Comparison of ENCODE assay signal across 14 cellular contexts in the genomic region with DNA sequence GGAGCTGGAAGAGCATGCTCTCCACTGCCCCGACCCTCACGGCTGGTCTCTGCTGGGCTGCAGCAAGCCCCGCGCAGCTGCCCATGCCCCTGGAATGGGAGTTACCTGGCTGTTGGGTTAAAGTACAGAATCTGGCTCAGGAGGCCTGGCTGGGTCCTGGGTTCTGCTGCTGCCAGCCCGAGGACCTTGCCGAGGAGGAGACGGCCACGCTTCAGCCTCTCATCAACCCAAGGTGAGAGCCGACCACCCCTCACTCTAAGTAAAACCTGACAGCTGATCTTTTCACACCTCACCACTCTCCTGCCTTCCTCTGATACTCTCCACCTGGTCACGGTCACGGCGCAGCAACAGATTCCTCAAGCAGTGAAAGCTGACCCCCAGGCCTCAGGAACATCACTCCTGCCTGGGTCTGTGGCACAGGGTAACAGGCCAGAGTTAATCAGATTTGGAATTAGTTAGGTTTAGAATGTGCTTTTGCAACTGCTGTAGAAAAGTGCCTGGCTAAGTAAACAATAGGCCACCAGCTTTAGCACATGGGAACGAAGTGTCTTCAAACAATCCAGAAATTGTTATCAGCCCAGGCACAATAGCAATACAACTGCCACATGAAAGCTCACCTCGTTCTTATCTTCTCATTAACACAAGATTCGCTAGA. TPM values are rescaled to one million over a fixed set of nuclear protein-coding genes. Genes with fewer than 3 reads are reported as not detected.
DNase-seq lines count a peak whose midpoint lies in the region; ATAC-seq, FAIRE-seq and TF ChIP-seq lines count a peak whose summit lies in the region.
"Had no signal": no experiment of that assay in that cellular context is flagged by ENCODE, and none has a peak within 500 bp of the region (broad histone marks: within the 10 kb centered on the region; RNA-seq: fewer than 3 reads in every experiment).

No MANE protein-coding gene starts in this region.

- POLR2A ChIA-PET in HepG2 (lab: Yijun Ruan, JAX): interaction anchor here (1.5 kb wide), 1 partner anchor 21 kb away, joined by 6 read pairs; a partner anchor contains a TSS
- POLR2A ChIA-PET in CD4-positive, alpha-beta memory T cell (lab: Charles Lee; ENCODE audit: partially characterized antibody): no interaction called here

- H4K20me1 ChIP-seq in HepG2 (ENCODE audit: insufficient read depth, low read length): peaks cover 10% of the 10 kb centered on the region; the same call in 1 of the 2 replicates

- no peak overlapping the region for H3K9ac ChIP-seq in HepG2 (ENCODE audit: insufficient read depth, low read depth, low read length)

- H3K36me3 ChIP-seq in ascending aorta: no peaks in the 10 kb centered on the region
- H3K36me3 ChIP-seq in HepG2 (replicated peaks in 1 of 2; ENCODE audit: control insufficient read depth in 1 of 2, insufficient read depth in 2 of 2, low read length in 2 of 2): peaks cover 2 to 17% of the 10 kb centered on the region in 2 experiments; a peak in 3 of 5 replicates
- no peaks in the 10 kb centered on the region for H3K36me3 ChIP-seq in prostate gland
- no peaks in the 10 kb centered on the region for H3K36me3 ChIP-seq in CD4-positive, alpha-beta memory T cell (ENCODE audit: insufficient read depth, low read length)
- H3K36me3 ChIP-seq: MG63 had no signal

- WGBS in HepG2 (ENCODE audit: low lambda C conversion rate): 86% methylated on average over 15 of the region's 15 CpGs
- 41% methylated on average over 13 of the region's 15 CpGs for WGBS in prostate gland

- peak in 1 of 2 donors; percentile 62 for DNase-seq in ascending aorta (ENCODE audit: low spot score in 2 of 2)
- DNase-seq in HepG2 (ENCODE audit: low spot score): no peak
- no peak for DNase-seq in prostate gland (ENCODE audit: low spot score)
- DNase-seq in natural killer cell: no peak
- DNase-seq in NCI-H1105 (lab: John Stamatoyannopoulos, UW): no peak
- DNase-seq in NCI-H128 (lab: John Stamatoyannopoulos, UW; ENCODE audit: unreplicated experiment): no peak
- DNase-seq in CD4-positive, alpha-beta memory T cell: no peak
- DNase-seq: activated CD4-positive, alpha-beta T cell treated with anti-CD3 and anti-CD28 coated beads for 4 hours; effector memory CD4-positive, alpha-beta T cell; MG63; PC-3 had no signal

- TF ChIP-seq CTCF in C4-2B (conservative IDR thresholded peaks at IDR 0.05) (no peak), ascending aorta (IDR thresholded peaks at IDR 0.05) (no peak), HepG2 (CRISPR knock-in tag; IDR thresholded peaks at IDR 0.05) (no peak), prostate gland (IDR thresholded peaks at IDR 0.05) (no peak), natural killer cell (IDR thresholded peaks at IDR 0.05) (no peak)

- CTCF ChIA-PET in HepG2 (lab: Yijun Ruan, JAX; ENCODE audit: low intra/inter-chr PET ratio, low total read pairs): no interaction called here
- CTCF ChIA-PET in CD4-positive, alpha-beta memory T cell (lab: Charles Lee; ENCODE audit: partially characterized antibody): no interaction called here

- H3K9me3 Mint-ChIP-seq in natural killer cell: no peaks in the 10 kb centered on the region
- peaks cover 0 to 4% (median 0%) of the 10 kb centered on the region in 8 donors for H3K9me3 Mint-ChIP-seq in CD4-positive, alpha-beta memory T cell

- TF ChIP-seq EP300 in HepG2 (IDR thresholded peaks at IDR 0.05; ENCODE audit: low read depth in 2 of 2, low read length in 2 of 2): no peak
- no peak for TF ChIP-seq EP300 in HepG2 (CRISPR knock-in tag; IDR thresholded peaks at IDR 0.05; ENCODE audit: borderline replicate concordance)

- ATAC-seq in HepG2: peak; percentile 50
- no peak for ATAC-seq in natural killer cell
- ATAC-seq: foreskin keratinocyte, PC-3 had no signal

- H3K4me1 Mint-ChIP-seq in natural killer cell: no peaks in the 10 kb centered on the region
- peaks cover 0 to 6% (median 5%) of the 10 kb centered on the region in 4 donors for H3K4me1 Mint-ChIP-seq in CD4-positive, alpha-beta memory T cell

- peaks cover 33% of the 10 kb centered on the region for H3K79me2 ChIP-seq in HepG2 (ENCODE audit: insufficient read depth, low read length)

- H3K4me3 Mint-ChIP-seq in natural killer cell: no peak overlapping the region
- H3K4me3 Mint-ChIP-seq in CD4-positive, alpha-beta memory T cell: no peak overlapping the region

- in situ Hi-C loops in HepG2 (cut with HindIII; ENCODE audit: extremely low pct_ligation_motif_present, low pct_unique_long_range_greater_than_20kb): no loop called here

- no peak for FAIRE-seq in HepG2 (lab: Jason Lieb, UNC)
- FAIRE-seq: urothelium cell line had no signal

- no peak overlapping the region for H2AFZ ChIP-seq in HepG2 (ENCODE audit: low read length)

- H3K27ac ChIP-seq in C4-2B (peak overlapping the region; percentile 85), ascending aorta (peak overlapping the region; percentile 76 to 85), HepG2 (ENCODE audit: extremely low read length, insufficient read depth, low read length) (peak overlapping the region; percentile 14), prostate gland (peak overlapping the region; percentile 40 to 48)
- H3K27ac ChIP-seq in CD4-positive, alpha-beta memory T cell (ENCODE audit: low read depth, low read length): no peak overlapping the region
- H3K27ac ChIP-seq: foreskin keratinocyte had no signal

- no peaks in the 10 kb centered on the region for H3K36me3 Mint-ChIP-seq in natural killer cell
- H3K36me3 Mint-ChIP-seq in CD4-positive, alpha-beta memory T cell: peaks cover 0 to 4% of the 10 kb centered on the region in 2 donors

- H3K27me3 Mint-ChIP-seq in natural killer cell (ENCODE audit: low read depth in 2 of 2): peaks cover 2 to 14% of the 10 kb centered on the region in 2 donors
- no peaks in the 10 kb centered on the region for H3K27me3 Mint-ChIP-seq in CD4-positive, alpha-beta memory T cell

- BruUV-seq in HepG2 (replicated peaks; lab: Mats Ljungman, UMichigan): no TSS peak

- peaks cover 6 to 50% of the 10 kb centered on the region in 2 donors for H3K4me1 ChIP-seq in ascending aorta
- peaks cover 11% of the 10 kb centered on the region for H3K4me1 ChIP-seq in HepG2 (ENCODE audit: insufficient read depth, low read length)
- H3K4me1 ChIP-seq in prostate gland (replicated peaks): peaks cover 9% of the 10 kb centered on the region
- no peaks in the 10 kb centered on the region for H3K4me1 ChIP-seq in CD4-positive, alpha-beta memory T cell (ENCODE audit: insufficient read depth, low read length)
- H3K4me1 ChIP-seq: foreskin keratinocyte had no signal

- H3K4me2 ChIP-seq in HepG2 (ENCODE audit: low read depth, low read length): no peak overlapping the region

- TF ChIP-seq RAD21 in HepG2 (CRISPR knock-in tag; IDR thresholded peaks at IDR 0.05): no peak

- H3K9me3 ChIP-seq in ascending aorta (no peaks in the 10 kb centered on the region), HepG2 (ENCODE audit: low read length) (no peaks in the 10 kb centered on the region), prostate gland (no peaks in the 10 kb centered on the region)
- no peaks in the 10 kb centered on the region for H3K9me3 ChIP-seq in CD4-positive, alpha-beta memory T cell (ENCODE audit: control insufficient read depth in 1 of 2, low read length in 2 of 2)

- intact Hi-C loops in ascending aorta (cut with DNase I) (loop anchor here (1.0 to 2.0 kb wide), 2 partner anchors 18 to 20 kb away; no protein-coding TSS in a partner anchor), HepG2 (cut with micrococcal nuclease; ENCODE audit: unreplicated experiment) (no loop called here), prostate gland (cut with DNase I) (no loop called here), natural killer cell (cut with micrococcal nuclease) (no loop called here)
- intact Hi-C loops in CD4-positive, alpha-beta memory T cell (cut with micrococcal nuclease): no loop called here

- no peak for TF ChIP-seq POLR2A in HepG2 (IDR thresholded peaks at IDR 0.05; ENCODE audit: insufficient read depth in 1 of 2, low read depth in 2 of 2, low read length in 2 of 2)
- no peak for TF ChIP-seq POLR2A in prostate gland (IDR thresholded peaks at IDR 0.05)

- no peak overlapping the region for H3K4me3 ChIP-seq in ascending aorta
- no peak overlapping the region for H3K4me3 ChIP-seq in HepG2 (replicated peaks in 1 of 3; ENCODE audit: insufficient read depth in 1 of 3, low read depth in 2 of 3, low read length in 3 of 3)
- H3K4me3 ChIP-seq in prostate gland: no peak overlapping the region
- H3K4me3 ChIP-seq in CD4-positive, alpha-beta memory T cell (ENCODE audit: low read length in 2 of 2): no peak overlapping the region
- H3K4me3 ChIP-seq: MG63 had no signal

- no peak overlapping the region for H3K27ac Mint-ChIP-seq in natural killer cell
- no peak overlapping the region for H3K27ac Mint-ChIP-seq in CD4-positive, alpha-beta memory T cell

- H3K27me3 ChIP-seq in ascending aorta: no peaks in the 10 kb centered on the region
- H3K27me3 ChIP-seq in HepG2 (ENCODE audit: control insufficient read depth in 1 of 2, insufficient read depth in 2 of 2, low read length in 2 of 2): no peaks in the 10 kb centered on the region
- H3K27me3 ChIP-seq in prostate gland (replicated peaks; ENCODE audit: insufficient read depth): no peaks in the 10 kb centered on the region
- H3K27me3 ChIP-seq in CD4-positive, alpha-beta memory T cell (ENCODE audit: insufficient read depth, low read length): no peaks in the 10 kb centered on the region
- H3K27me3 ChIP-seq: foreskin keratinocyte, MG63 had no signal

RNA-seq across cellular contexts. Expression of a gene that starts 20.5 kb away (rescaled TPM):
- total RNA-seq in ascending aorta (17.7 TPM), HepG2 (2016; rRNA removed; fragmentation: Illumina TruSeq; extraction: Trizol) (15.2 and 15.6 TPM in 2 replicates), prostate gland (10 to 100 TPM; 24.0 to 42.1 TPM), natural killer cell (1 to 10 TPM; 1.0 to 3.3 (median 1.2) TPM)
- total RNA-seq in HepG2 (2016; cell fraction: cytosol; rRNA removed; fragmentation: Illumina TruSeq; extraction: Trizol; ENCODE audit: low read depth): 5.8 and 6.2 TPM in 2 replicates
- total RNA-seq in HepG2 (2016; cell fraction: insoluble cytoplasmic fraction; rRNA removed; fragmentation: Illumina TruSeq; extraction: Trizol): 13.5 and 15.3 TPM in 2 replicates
- total RNA-seq in HepG2 (2016; cell fraction: membrane; rRNA removed; fragmentation: Illumina TruSeq; extraction: Trizol): 12.0 and 13.1 TPM in 2 replicates
- total RNA-seq in HepG2 (2016; cell fraction: nucleus; rRNA removed; fragmentation: Illumina TruSeq; extraction: Trizol): 6.5 and 7.9 TPM in 2 replicates
- 27.3 and 30.5 TPM in 2 replicates for polyA plus RNA-seq in HepG2 (2011; rRNA removed)
- 28.4 and 39.0 TPM in 2 replicates for polyA plus RNA-seq in HepG2 (2011; cell fraction: cytosol; rRNA removed)
- 12.0 and 13.8 TPM in 2 replicates for polyA plus RNA-seq in HepG2 (2011; cell fraction: nucleus; rRNA removed)
- 14.6 and 20.9 TPM in 2 replicates for polyA plus RNA-seq in HepG2 (2012)
- 4.5 and 5.9 TPM in 2 replicates for polyA plus RNA-seq in HepG2 (2016; cell fraction: cytosol; fragmentation: Illumina TruSeq; extraction: Trizol; ENCODE audit: low read depth)
- polyA plus RNA-seq in HepG2 (2016; cell fraction: insoluble cytoplasmic fraction; fragmentation: Illumina TruSeq; extraction: Trizol; ENCODE audit: low read depth): 13.3 and 15.2 TPM in 2 replicates
- 7.5 and 8.5 TPM in 2 replicates for polyA plus RNA-seq in HepG2 (2016; cell fraction: membrane; fragmentation: Illumina TruSeq; extraction: Trizol; ENCODE audit: low read depth)
- polyA plus RNA-seq in HepG2 (2016; cell fraction: nucleus; fragmentation: Illumina TruSeq; extraction: Trizol; ENCODE audit: insufficient read depth, low read depth): 9.6 and 9.8 TPM in 2 replicates
- 7.5 and 23.0 TPM in 2 replicates for polyA minus RNA-seq in HepG2 (2011; rRNA and poly(A)+ RNA removed; ENCODE audit: low replicate concordance)
- 12.6 and 15.1 TPM in 2 replicates for polyA minus RNA-seq in HepG2 (2011; cell fraction: cytosol; rRNA and poly(A)+ RNA removed)
- polyA minus RNA-seq in HepG2 (2011; cell fraction: nucleus; rRNA and poly(A)+ RNA removed): 8.2 TPM in 2 replicates
- total RNA-seq in CD4-positive, alpha-beta memory T cell: 1 to 10 TPM; 2.2 to 3.2 TPM
- 1 to 10 TPM; 2.8 to 5.7 TPM for polyA plus RNA-seq in CD4-positive, alpha-beta memory T cell
